Comparison of ENCODE assay signal across 11 cellular contexts in the genomic region with DNA sequence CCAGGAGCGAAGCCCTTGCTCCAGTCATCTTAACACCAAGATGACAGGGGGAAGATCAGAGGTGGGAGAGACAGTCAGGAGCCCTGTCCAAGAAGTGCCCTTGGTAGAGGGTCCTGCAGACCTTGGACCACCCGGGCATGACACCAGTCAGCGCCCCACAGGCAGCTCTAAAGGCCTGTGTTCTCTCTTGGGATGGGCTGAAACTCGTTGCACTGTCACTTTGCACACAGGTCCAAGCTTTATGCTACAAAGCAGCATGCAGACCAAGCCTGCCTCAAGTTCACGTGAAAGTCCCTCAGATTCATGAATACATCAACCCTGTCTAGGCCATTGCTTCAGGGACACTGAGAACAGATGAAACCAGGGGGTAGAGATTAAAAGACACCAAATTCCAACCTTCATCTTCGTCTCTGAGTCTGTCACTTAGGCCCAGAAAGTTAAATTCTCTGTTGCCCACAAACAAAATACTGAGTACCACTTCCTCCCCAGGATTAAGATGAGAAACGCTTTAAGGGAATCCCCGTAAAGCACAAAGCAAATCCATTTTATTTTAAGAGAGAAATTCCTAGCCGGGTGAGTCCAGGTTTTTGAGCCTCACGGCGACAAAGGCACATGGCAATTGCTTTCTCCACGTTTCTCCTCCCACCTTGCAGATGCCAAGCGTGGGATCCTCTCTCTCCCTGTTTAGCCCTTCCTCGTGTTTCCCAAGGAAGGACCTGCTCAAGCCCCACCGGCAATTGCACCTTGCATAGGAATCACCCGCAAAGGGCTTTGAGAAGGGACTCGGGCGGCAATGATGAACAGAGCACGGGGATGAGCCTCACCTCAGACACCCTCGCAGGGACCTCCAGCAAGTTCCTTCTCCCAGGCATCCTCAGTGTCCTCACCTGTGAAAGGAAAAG.
DNase-seq lines count a peak whose midpoint lies in the region; ATAC-seq and TF ChIP-seq lines count a peak whose summit lies in the region.
"Had no signal": no experiment of that assay in that cellular context is flagged by ENCODE, and none has a peak within 500 bp of the region (broad histone marks: within the 10 kb centered on the region; RNA-seq: fewer than 3 reads in every experiment).

No MANE protein-coding gene starts in this region.

- no peak overlapping the region for H2AFZ ChIP-seq in osteoblast (ENCODE audit: low read length)
- no peak overlapping the region for H2AFZ ChIP-seq in GM23248

- 89 to 90% methylated on average over 19 to 20 of the region's 20 CpGs for WGBS in GM23248 (ENCODE audit: low coverage in 1 of 2, low lambda C conversion rate in 2 of 2, missing lambda C conversion rate in 2 of 2), 2 experiments

- H3K4me2 ChIP-seq in osteoblast (ENCODE audit: insufficient read depth, low read length): peak overlapping the region; percentile 63
- no peak overlapping the region for H3K4me2 ChIP-seq in GM23248 (ENCODE audit: unreplicated experiment)

- no peaks in the 10 kb centered on the region for H3K36me3 ChIP-seq in osteoblast (ENCODE audit: insufficient read depth, low read length)
- no peaks in the 10 kb centered on the region for H3K36me3 ChIP-seq in GM23248 (ENCODE audit: low read depth)

- ATAC-seq in GM19324 (IDR thresholded peaks at IDR 0.05; ENCODE audit: low FRiP score, unreplicated experiment) (peak; percentile 28), GM21786 (IDR thresholded peaks at IDR 0.05; ENCODE audit: unreplicated experiment) (peak; percentile 9), HG03432 (IDR thresholded peaks at IDR 0.05; ENCODE audit: unreplicated experiment) (peak; percentile 34)

- H3K9me2 ChIP-seq in GM23248 (ENCODE audit: insufficient read depth): no peaks in the 10 kb centered on the region

- peak overlapping the region; percentile 82 for H3K27ac ChIP-seq in osteoblast (ENCODE audit: low read depth, low read length)
- no peak overlapping the region for H3K27ac ChIP-seq in GM23248

- no peak overlapping the region for H3K9ac ChIP-seq in GM23248

- H3K4me1 ChIP-seq in osteoblast (ENCODE audit: insufficient read depth, low read length) (peaks cover 42% of the 10 kb centered on the region), GM23248 (ENCODE audit: insufficient read depth) (peaks cover 32% of the 10 kb centered on the region)

- H4K20me1 ChIP-seq in osteoblast (ENCODE audit: insufficient read depth, low read length) (no peaks in the 10 kb centered on the region), GM23248 (ENCODE audit: insufficient read depth) (no peaks in the 10 kb centered on the region)

- in situ Hi-C loops in GM23248 (cut with MboI): no loop called here

- H3K9me3 ChIP-seq in osteoblast (ENCODE audit: low read depth, low read length) (no peaks in the 10 kb centered on the region), GM23248 (ENCODE audit: low read depth) (no peaks in the 10 kb centered on the region)

- H3K27me3 ChIP-seq in osteoblast (ENCODE audit: insufficient read depth, low read length): no peaks in the 10 kb centered on the region
- H3K27me3 ChIP-seq in GM23248 (replicated peaks; ENCODE audit: insufficient read depth): no peaks in the 10 kb centered on the region

- DNase-seq in osteoblast (ENCODE audit: insufficient read length, low spot score, missing footprints): peak; percentile 22
- DNase-seq in ureter (ENCODE audit: low spot score): no peak
- no peak for DNase-seq in NCI-H146 treated with DMSO at 0.1 percent for 48 hours (lab: John Stamatoyannopoulos, UW; ENCODE audit: unreplicated experiment)
- no peak for DNase-seq in NCI-H1105 (lab: John Stamatoyannopoulos, UW)
- DNase-seq in GM23248: no peak
- DNase-seq: aorta, DMS 273 treated with DMSO at 0.1 percent for 48 hours, naive B cell had no signal

- TF ChIP-seq CTCF in osteoblast (IDR thresholded peaks at IDR 0.05; ENCODE audit: extremely low read depth, low read depth, low read length): no peak

- H3K4me3 ChIP-seq in osteoblast (ENCODE audit: insufficient read depth, low read length): peak overlapping the region; percentile 44
- H3K4me3 ChIP-seq in GM23248: no peak overlapping the region

- H3K79me2 ChIP-seq in osteoblast (ENCODE audit: insufficient read depth, low read length) (no peaks in the 10 kb centered on the region), GM23248 (ENCODE audit: insufficient read depth) (no peaks in the 10 kb centered on the region)

- H3F3A ChIP-seq in GM23248 (ENCODE audit: insufficient read depth): peaks cover 28% of the 10 kb centered on the region; the same call in 1 of the 2 replicates
